9 cellular contexts compared by ENCODE assay signal in genomic region chr3:179608931-179609720, GRCh38. TPM values are rescaled to one million over a fixed set of nuclear protein-coding genes. Genes with fewer than 3 reads are reported as not detected.
DNase-seq lines count a peak whose midpoint lies in the region; ATAC-seq and TF ChIP-seq lines count a peak whose summit lies in the region.
"Had no signal": no experiment of that assay in that cellular context is flagged by ENCODE, and none has a peak within 500 bp of the region (broad histone marks: within the 10 kb centered on the region; RNA-seq: fewer than 3 reads in every experiment).

No MANE protein-coding gene starts in this region.

- H3K4me3 ChIP-seq in esophagus muscularis mucosa (no peak overlapping the region), foreskin fibroblast (ENCODE audit: low read depth in 1 of 2, low read length in 2 of 2) (no peak overlapping the region)
- H3K4me3 ChIP-seq: left lung had no signal

- ATAC-seq in HG02981 (IDR thresholded peaks at IDR 0.05; ENCODE audit: unreplicated experiment), result peak; percentile 46
- peak; percentile 80 to 81 for ATAC-seq in stimulated activated naive B cell treated with anti-CD40 and anti-IgM and Interleukin-4, amounts not matched to agents 10 μg/mL and 1 μg/mL and 100 μg/mL, for 72 hours (replicated peaks)
- ATAC-seq: left lung had no signal

- no peak overlapping the region for H3K27ac ChIP-seq in esophagus muscularis mucosa (replicated peaks in 1 of 4)
- H3K27ac ChIP-seq: left lung had no signal

- peak overlapping the region; percentile 53 for H3K4me3 Mint-ChIP-seq in activated T-cell treated with anti-CD3 and anti-CD28 coated beads, Interleukin-2, amount 50 U/mL, for 24 hours
- H3K4me3 Mint-ChIP-seq in stimulated activated naive B cell treated with anti-CD40 and anti-IgM and Interleukin-4, amounts not matched to agents 10 μg/mL and 1 μg/mL and 100 μg/mL, for 72 hours, result peak overlapping the region; percentile 70 to 75

- H3K4me1 Mint-ChIP-seq in activated T-cell treated with anti-CD3 and anti-CD28 coated beads, Interleukin-2, amount 50 U/mL, for 24 hours (ENCODE audit: low read depth), result peaks cover 53% of the 10 kb centered on the region
- peaks cover 41 to 74% of the 10 kb centered on the region in 2 donors for H3K4me1 Mint-ChIP-seq in stimulated activated naive B cell treated with anti-CD40 and anti-IgM and Interleukin-4, amounts not matched to agents 10 μg/mL and 1 μg/mL and 100 μg/mL, for 72 hours

- peaks cover 64% of the 10 kb centered on the region for H3K36me3 Mint-ChIP-seq in activated T-cell treated with anti-CD3 and anti-CD28 coated beads, Interleukin-2, amount 50 U/mL, for 24 hours (ENCODE audit: low read depth)
- H3K36me3 Mint-ChIP-seq in stimulated activated naive B cell treated with anti-CD40 and anti-IgM and Interleukin-4, amounts not matched to agents 10 μg/mL and 1 μg/mL and 100 μg/mL, for 72 hours, result peaks cover 19 to 31% of the 10 kb centered on the region in 2 donors

- TF ChIP-seq EP300 in esophagus muscularis mucosa (IDR thresholded peaks at IDR 0.05), result no peak

- intact Hi-C loops in esophagus muscularis mucosa (cut with DNase I), result loop anchor here (5.0 kb wide), 1 partner anchor 43 kb away; the partner anchor contains the start of gene USP13

- peak overlapping the region; percentile 94 for H3K27ac Mint-ChIP-seq in activated T-cell treated with anti-CD3 and anti-CD28 coated beads, Interleukin-2, amount 50 U/mL, for 24 hours
- H3K27ac Mint-ChIP-seq in stimulated activated naive B cell treated with anti-CD40 and anti-IgM and Interleukin-4, amounts not matched to agents 10 μg/mL and 1 μg/mL and 100 μg/mL, for 72 hours, result peak overlapping the region; percentile 94

- 77% methylated on average over 6 of the region's 6 CpGs for WGBS in esophagus muscularis mucosa

- DNase-seq in activated T-cell treated with anti-CD3 and anti-CD28 coated beads, Interleukin-2, amount 50 U/mL, for 24 hours, result no peak
- DNase-seq in activated T-cell treated with anti-CD3 and anti-CD28 coated beads for 4 hours (no peak), OCI-M1 (lab: John Stamatoyannopoulos, UW) (peak; percentile 61), esophagus muscularis mucosa (ENCODE audit: extremely low spot score) (no peak), NCI-H1417 (lab: John Stamatoyannopoulos, UW) (no peak), foreskin fibroblast (no peak)
- DNase-seq in stimulated activated naive B cell treated with anti-CD40 and anti-IgM and Interleukin-4, amounts not matched to agents 10 μg/mL and 1 μg/mL and 100 μg/mL, for 72 hours, result peak; percentile 18
- DNase-seq: left lung had no signal

- peaks cover 12 to 56% (median 43%) of the 10 kb centered on the region in 4 donors for H3K4me1 ChIP-seq in esophagus muscularis mucosa

- TF ChIP-seq POLR2A in esophagus muscularis mucosa (IDR thresholded peaks at IDR 0.05; ENCODE audit: low read depth), result no peak

- H3K36me3 ChIP-seq in esophagus muscularis mucosa, result peaks cover 0 to 36% (median 10%) of the 10 kb centered on the region in 4 donors

- H3K9me3 Mint-ChIP-seq in activated T-cell treated with anti-CD3 and anti-CD28 coated beads, Interleukin-2, amount 50 U/mL, for 24 hours, result no peaks in the 10 kb centered on the region
- H3K9me3 Mint-ChIP-seq in stimulated activated naive B cell treated with anti-CD40 and anti-IgM and Interleukin-4, amounts not matched to agents 10 μg/mL and 1 μg/mL and 100 μg/mL, for 72 hours, result no peaks in the 10 kb centered on the region

- H3K27me3 Mint-ChIP-seq in activated T-cell treated with anti-CD3 and anti-CD28 coated beads, Interleukin-2, amount 50 U/mL, for 24 hours, result no peaks in the 10 kb centered on the region
- H3K27me3 Mint-ChIP-seq in stimulated activated naive B cell treated with anti-CD40 and anti-IgM and Interleukin-4, amounts not matched to agents 10 μg/mL and 1 μg/mL and 100 μg/mL, for 72 hours, result no peaks in the 10 kb centered on the region

- TF ChIP-seq CTCF in esophagus muscularis mucosa (IDR thresholded peaks at IDR 0.05) (no peak), foreskin fibroblast (IDR thresholded peaks at IDR 0.05; ENCODE audit: low read depth, low read length) (no peak)

- no peaks in the 10 kb centered on the region for H3K9me3 ChIP-seq in esophagus muscularis mucosa
- H3K9me3 ChIP-seq: left lung had no signal

- no peaks in the 10 kb centered on the region for H3K27me3 ChIP-seq in esophagus muscularis mucosa
- H3K27me3 ChIP-seq: left lung had no signal

RNA-seq across cellular contexts. Expression of gene NDUFB5, which starts 4.5 kb away (rescaled TPM):
- total RNA-seq in esophagus muscularis mucosa, result 100 to 1,000 TPM in 1 of 4 donors, 10 to 100 TPM in 3; 62.7 to 112 (median 83.1) TPM

RNA-seq across cellular contexts. Expression of gene MRPL47, which starts 4.7 kb away (rescaled TPM):
- 10 to 100 TPM; 24.4 to 33.6 (median 30.6) TPM for total RNA-seq in esophagus muscularis mucosa

RNA-seq across cellular contexts. Expression of gene USP13, which starts 43.7 kb away (rescaled TPM):
- total RNA-seq in esophagus muscularis mucosa, result 10 to 100 TPM in 3 of 4 donors, 1 to 10 TPM in 1; 8.7 to 15.1 (median 11.9) TPM

RNA-seq across cellular contexts. Expression of gene ACTL6A, which starts 46.4 kb away (rescaled TPM):
- 10 to 100 TPM; 27.4 to 34.5 (median 34.1) TPM for total RNA-seq in esophagus muscularis mucosa

Comparison
In these comparisons a context has a peak if more than half of its experiments do, and no peak if none do; other contexts are left out.
1. DNase-seq: peak in OCI-M1 (single experiment) and stimulated activated naive B cell treated with anti-CD40 and anti-IgM and Interleukin-4, amounts not matched to agents 10 μg/mL and 1 μg/mL and 100 μg/mL, for 72 hours (single experiment); none in activated T-cell treated with anti-CD3 and anti-CD28 coated beads, Interleukin-2, amount 50 U/mL, for 24 hours (single experiment), activated T-cell treated with anti-CD3 and anti-CD28 coated beads for 4 hours (single experiment), esophagus muscularis mucosa (single experiment), NCI-H1417 (0 of 3) and foreskin fibroblast (0 of 2).